Comparison of ENCODE assay signal across 24 cellular contexts in the genomic region with DNA sequence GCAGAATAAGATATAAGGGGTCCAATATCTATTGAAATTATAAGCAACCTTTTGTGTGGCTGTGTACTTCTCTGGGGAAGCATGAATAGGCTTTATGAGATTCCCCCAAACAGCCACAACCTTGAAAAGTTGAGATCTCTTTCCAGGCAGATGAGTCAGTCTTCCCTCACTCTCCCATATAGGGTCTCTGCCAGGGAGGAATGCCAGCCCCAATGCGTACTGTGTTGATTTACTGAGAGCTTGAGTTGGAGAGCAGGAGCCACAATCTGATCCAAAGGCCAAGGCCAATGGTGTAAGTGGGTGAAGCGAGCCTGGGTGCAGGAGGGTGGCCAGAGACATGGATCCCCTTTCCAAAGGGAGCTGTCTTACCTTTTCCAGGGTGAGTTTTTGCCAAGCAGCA.
A peak's percentile ranks its signal among the peaks of the same experiment; 100 is the strongest.
DNase-seq lines count a peak whose midpoint lies in the region; TF ChIP-seq lines count a peak whose summit lies in the region.
"Had no signal": no experiment of that assay in that cellular context is flagged by ENCODE, and none has a peak within 500 bp of the region (broad histone marks: within the 10 kb centered on the region; RNA-seq: fewer than 3 reads in every experiment).

No MANE protein-coding gene starts in this region.

- intact Hi-C loops in adrenal gland (cut with DNase I) = no loop called here

- no peaks in the 10 kb centered on the region for H3K9me2 ChIP-seq in GM23248 (ENCODE audit: insufficient read depth)

- no peaks in the 10 kb centered on the region for H3K36me3 ChIP-seq in GM23248 (ENCODE audit: low read depth)
- H3K36me3 ChIP-seq in adrenal gland (replicated peaks in 1 of 2) = no peaks in the 10 kb centered on the region
- H3K36me3 ChIP-seq: ascending aorta, colonic mucosa, prostate gland, SJSA1, thyroid gland had no signal

- no peaks in the 10 kb centered on the region for H3F3A ChIP-seq in GM23248 (ENCODE audit: insufficient read depth)

- H3K36me3 Mint-ChIP-seq in activated naive CD8-positive, alpha-beta T cell treated with anti-CD3 and anti-CD28 coated beads for 36 hours = no peaks in the 10 kb centered on the region
- H3K36me3 Mint-ChIP-seq: activated naive CD4-positive, alpha-beta T cell treated with anti-CD3 and anti-CD28 coated beads, Interleukin-2, amount 10 ng/mL, durations not matched to agents 7 days and 5 days had no signal

- H4K20me1 ChIP-seq in GM23248 (ENCODE audit: insufficient read depth) = no peaks in the 10 kb centered on the region

- no peaks in the 10 kb centered on the region for H3K4me1 ChIP-seq in GM23248 (ENCODE audit: insufficient read depth)
- H3K4me1 ChIP-seq in adrenal gland (replicated peaks in 1 of 2) = peaks cover 27 to 28% of the 10 kb centered on the region in 2 donors
- H3K4me1 ChIP-seq: ascending aorta, colonic mucosa, prostate gland, SJSA1, thyroid gland had no signal

- no peak overlapping the region for H3K4me2 ChIP-seq in GM23248 (ENCODE audit: unreplicated experiment)

- H3K79me2 ChIP-seq in GM23248 (ENCODE audit: insufficient read depth) = no peaks in the 10 kb centered on the region

- H3K9me3 ChIP-seq in GM23248 (ENCODE audit: low read depth) (no peaks in the 10 kb centered on the region), adrenal gland (replicated peaks in 1 of 3) (no peaks in the 10 kb centered on the region)
- H3K9me3 ChIP-seq: ascending aorta, colonic mucosa, mucosa of descending colon, prostate gland, SJSA1, thyroid gland had no signal

- H3K4me3 Mint-ChIP-seq in activated naive CD8-positive, alpha-beta T cell treated with anti-CD3 and anti-CD28 coated beads for 36 hours = no peak overlapping the region
- H3K4me3 Mint-ChIP-seq: activated naive CD4-positive, alpha-beta T cell treated with anti-CD3 and anti-CD28 coated beads, Interleukin-2, amount 10 ng/mL, durations not matched to agents 7 days and 5 days; endodermal cell; neural crest cell; T-helper 1 cell treated with Interleukin-12 subunit alpha and Interleukin-12 subunit beta and Interleukin-4 antibody, amounts not matched to agents 30 μg/mL and 1 μg/mL, for 36 hours had no signal

- no peak overlapping the region for H2AFZ ChIP-seq in GM23248

- in situ Hi-C loops in GM23248 (cut with MboI) = no loop called here

- WGBS in GM23248 (ENCODE audit: low coverage in 1 of 2, low lambda C conversion rate in 2 of 2, missing lambda C conversion rate in 2 of 2), 2 experiments = 17 to 28% methylated on average over 2 of the region's 2 CpGs
- WGBS in adrenal gland, 4 donors = 44 to 69% (median 51%) methylated on average over 2 of the region's 2 CpGs

- no peak for TF ChIP-seq POLR2A in adrenal gland (IDR thresholded peaks at IDR 0.05)

- no peaks in the 10 kb centered on the region for H3K9me3 Mint-ChIP-seq in activated naive CD8-positive, alpha-beta T cell treated with anti-CD3 and anti-CD28 coated beads for 36 hours
- H3K9me3 Mint-ChIP-seq: activated naive CD4-positive, alpha-beta T cell treated with anti-CD3 and anti-CD28 coated beads, Interleukin-2, amount 10 ng/mL, durations not matched to agents 7 days and 5 days; endodermal cell; neural crest cell; T-helper 1 cell treated with Interleukin-12 subunit alpha and Interleukin-12 subunit beta and Interleukin-4 antibody, amounts not matched to agents 30 μg/mL and 1 μg/mL, for 36 hours had no signal

- no peak overlapping the region for H3K9ac ChIP-seq in GM23248

- H3K4me3 ChIP-seq in GM23248 (no peak overlapping the region), adrenal gland (no peak overlapping the region), fibroblast of the aortic adventitia (ENCODE audit: low read depth, low read length) (no peak overlapping the region)
- H3K4me3 ChIP-seq: ascending aorta, colonic mucosa, GM12878, mucosa of descending colon, prostate gland, SJSA1, thyroid gland had no signal

- H3K4me1 Mint-ChIP-seq in activated naive CD8-positive, alpha-beta T cell treated with anti-CD3 and anti-CD28 coated beads for 36 hours = no peaks in the 10 kb centered on the region
- H3K4me1 Mint-ChIP-seq: activated naive CD4-positive, alpha-beta T cell treated with anti-CD3 and anti-CD28 coated beads, Interleukin-2, amount 10 ng/mL, durations not matched to agents 7 days and 5 days; endodermal cell; neural crest cell had no signal

- H3K27ac ChIP-seq in GM23248 = no peak overlapping the region
- peak overlapping the region in 3 of 5 donors; percentile 56 to 64 (median 59) for H3K27ac ChIP-seq in adrenal gland
- H3K27ac ChIP-seq: ascending aorta, colonic mucosa, prostate gland, SJSA1, thyroid gland had no signal

- no peak overlapping the region for H3K27ac Mint-ChIP-seq in activated naive CD8-positive, alpha-beta T cell treated with anti-CD3 and anti-CD28 coated beads for 36 hours
- H3K27ac Mint-ChIP-seq: activated naive CD4-positive, alpha-beta T cell treated with anti-CD3 and anti-CD28 coated beads, Interleukin-2, amount 10 ng/mL, durations not matched to agents 7 days and 5 days; endodermal cell; T-helper 1 cell treated with Interleukin-12 subunit alpha and Interleukin-12 subunit beta and Interleukin-4 antibody, amounts not matched to agents 30 μg/mL and 1 μg/mL, for 36 hours had no signal

- H3K27me3 ChIP-seq in GM23248 (replicated peaks; ENCODE audit: insufficient read depth) (peaks cover 19% of the 10 kb centered on the region), adrenal gland (no peaks in the 10 kb centered on the region)
- H3K27me3 ChIP-seq: ascending aorta, colonic mucosa, SJSA1, thyroid gland had no signal

- no peaks in the 10 kb centered on the region for H3K27me3 Mint-ChIP-seq in activated naive CD8-positive, alpha-beta T cell treated with anti-CD3 and anti-CD28 coated beads for 36 hours

- DNase-seq in GM23248 (peak; percentile 41), adrenal gland (peak; percentile 77 to 91 (median 84)), fibroblast of the aortic adventitia (ENCODE audit: low read depth) (peak; percentile 44), stromal cell of bone marrow (ENCODE audit: low read depth) (peak; percentile 46), MV-4-11 (lab: John Stamatoyannopoulos, UW) (no peak), NCI-H1930 (lab: John Stamatoyannopoulos, UW) (no peak)
- no peak for DNase-seq in activated naive CD8-positive, alpha-beta T cell treated with anti-CD3 and anti-CD28 coated beads for 36 hours
- DNase-seq: activated CD4-positive, alpha-beta T cell treated with anti-CD3 and anti-CD28 coated beads for 4 hours; activated naive CD4-positive, alpha-beta T cell treated with anti-CD3 and anti-CD28 coated beads, Interleukin-2, amount 10 ng/mL, durations not matched to agents 7 days and 5 days; colonic mucosa; DMS53; endodermal cell; NCI-H1092 treated with DMSO at 0.1 percent for 48 hours; NCI-H2081; stimulated activated CD4-positive, alpha-beta T cell treated with anti-CD3 and anti-CD28 coated beads, Interleukin-4, amount 100 ng/mL, for 1 hour; stimulated activated naive CD4-positive, alpha-beta T cell; thyroid gland had no signal

- no peak for TF ChIP-seq CTCF in adrenal gland (IDR thresholded peaks at IDR 0.05)
- no peak for TF ChIP-seq CTCF in fibroblast of the aortic adventitia (IDR thresholded peaks at IDR 0.05; ENCODE audit: insufficient read depth, low read length)

Comparison
In these comparisons a context has a peak if more than half of its experiments do, and no peak if none do; other contexts are left out.
1. DNase-seq: peak in GM23248 (single experiment), adrenal gland (7 of 7), fibroblast of the aortic adventitia (single experiment) and stromal cell of bone marrow (single experiment); none in MV-4-11 (single experiment), activated naive CD8-positive, alpha-beta T cell treated with anti-CD3 and anti-CD28 coated beads for 36 hours (single experiment) and NCI-H1930 (0 of 2).